19 cellular contexts compared by ENCODE assay signal in the genomic region with DNA sequence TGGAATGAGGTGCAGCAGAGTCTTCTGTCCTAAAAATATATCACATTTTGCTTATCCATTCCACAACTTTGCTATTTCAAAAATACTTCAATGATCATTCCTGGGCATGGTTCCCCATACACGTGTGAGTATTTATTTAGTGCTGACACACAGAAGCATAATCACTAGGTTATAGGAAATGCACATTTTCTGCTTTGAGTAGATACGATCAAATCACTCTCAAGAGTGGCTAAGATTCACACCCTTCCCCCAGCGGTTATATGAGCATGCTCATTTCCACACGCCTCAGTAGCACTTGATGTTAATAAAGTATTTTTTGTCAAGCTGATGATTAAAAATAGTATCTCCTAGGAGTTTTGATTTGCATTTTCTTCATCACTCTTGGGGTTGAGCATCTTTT.
A peak's percentile ranks its signal among the peaks of the same experiment; 100 is the strongest.
DNase-seq lines count a peak whose midpoint lies in the region; ATAC-seq and TF ChIP-seq lines count a peak whose summit lies in the region.
"Had no signal": no experiment of that assay in that cellular context is flagged by ENCODE, and none has a peak within 500 bp of the region (broad histone marks: within the 10 kb centered on the region; RNA-seq: fewer than 3 reads in every experiment).

No MANE protein-coding gene starts in this region.

- H3K27me3 Mint-ChIP-seq in CD4-positive, alpha-beta T cell, result no peaks in the 10 kb centered on the region
- H3K27me3 Mint-ChIP-seq: B cell had no signal

- no peak overlapping the region for H2BK120ac ChIP-seq in mesendoderm (ENCODE audit: low read depth, low read length)

- CTCF ChIA-PET in CD4-positive, alpha-beta T cell (lab: Charles Lee), result no interaction called here

- no peak for DNase-seq in CD4-positive, alpha-beta T cell
- DNase-seq in NAMALWA (ENCODE audit: low spot score) (peak; percentile 46), SK-N-MC (ENCODE audit: low read depth, low spot score) (peak; percentile 56), esophagus muscularis mucosa (ENCODE audit: extremely low spot score) (peak; percentile 17), mesendoderm (no peak), NCI-H226 (no peak), left colon (no peak)
- DNase-seq: COR-L47, DMS79, MG63, NCI-H1092, NCI-H1436 treated with DMSO at 0.1 percent for 48 hours, NCI-H1930, NCI-H2227 treated with DMSO at 0.1 percent for 48 hours, NCI-H524, T-helper 1 cell had no signal

- no peaks in the 10 kb centered on the region for H3K4me1 ChIP-seq in esophagus muscularis mucosa
- no peaks in the 10 kb centered on the region for H3K4me1 ChIP-seq in mesendoderm (ENCODE audit: control insufficient read depth, low read depth, low read length)

- no peak for TF ChIP-seq EP300 in esophagus muscularis mucosa (IDR thresholded peaks at IDR 0.05)

- no peak overlapping the region for H3K4ac ChIP-seq in mesendoderm (ENCODE audit: low read depth, low read length)

- H3K9ac ChIP-seq in SK-N-MC (ENCODE audit: insufficient read length), result no peak overlapping the region
- H3K9ac ChIP-seq in mesendoderm (ENCODE audit: low read length), result no peak overlapping the region

- no peak overlapping the region for H3K4me3 Mint-ChIP-seq in CD4-positive, alpha-beta T cell
- H3K4me3 Mint-ChIP-seq: B cell, CD14-positive monocyte had no signal

- H2AK5ac ChIP-seq in mesendoderm (ENCODE audit: low read length), result no peak overlapping the region

- no peak overlapping the region for H2BK5ac ChIP-seq in mesendoderm (ENCODE audit: low read length)

- no peak overlapping the region for H3K27ac Mint-ChIP-seq in CD4-positive, alpha-beta T cell
- H3K27ac Mint-ChIP-seq: B cell, CD14-positive monocyte had no signal

- H3K27me3 ChIP-seq in CD4-positive, alpha-beta T cell (ENCODE audit: control insufficient read depth, insufficient read depth, low read length), result no peaks in the 10 kb centered on the region
- peaks cover 0 to 33% (median 0%) of the 10 kb centered on the region in 4 donors for H3K27me3 ChIP-seq in esophagus muscularis mucosa
- H3K27me3 ChIP-seq in mesendoderm (ENCODE audit: insufficient read depth, low read length, poor library complexity), result no peaks in the 10 kb centered on the region

- H3K18ac ChIP-seq in mesendoderm (ENCODE audit: low read length), result no peak overlapping the region

- H2BK15ac ChIP-seq in mesendoderm (replicated peaks; ENCODE audit: low read depth), result no peak overlapping the region

- H3K9me3 ChIP-seq in CD4-positive, alpha-beta T cell (ENCODE audit: control insufficient read depth, low read length), result no peaks in the 10 kb centered on the region
- H3K9me3 ChIP-seq in SK-N-MC (ENCODE audit: low read depth, low read length), result no peaks in the 10 kb centered on the region
- no peaks in the 10 kb centered on the region for H3K9me3 ChIP-seq in esophagus muscularis mucosa
- H3K9me3 ChIP-seq: MG63 had no signal

- H3K4me3 ChIP-seq in SK-N-MC, result peak overlapping the region; percentile 37
- no peak overlapping the region for H3K4me3 ChIP-seq in esophagus muscularis mucosa
- no peak overlapping the region for H3K4me3 ChIP-seq in mesendoderm (ENCODE audit: low read length)
- H3K4me3 ChIP-seq: MG63 had no signal

- H3K23ac ChIP-seq in mesendoderm (ENCODE audit: low read length), result no peak overlapping the region

- H3K4me1 Mint-ChIP-seq in CD4-positive, alpha-beta T cell (ENCODE audit: low read depth), result peaks cover 12% of the 10 kb centered on the region

- no peak overlapping the region for H3K56ac ChIP-seq in mesendoderm (ENCODE audit: low read length)

- no peak overlapping the region for H4K8ac ChIP-seq in mesendoderm (ENCODE audit: low read depth, low read length)

- no peaks in the 10 kb centered on the region for H3K79me2 ChIP-seq in mesendoderm (ENCODE audit: control insufficient read depth, insufficient read depth, low read length)

- no peaks in the 10 kb centered on the region for H3K9me3 Mint-ChIP-seq in CD4-positive, alpha-beta T cell
- H3K9me3 Mint-ChIP-seq: CD14-positive monocyte had no signal

- H3K27ac ChIP-seq in CD4-positive, alpha-beta T cell (ENCODE audit: low read depth, low read length), result no peak overlapping the region
- H3K27ac ChIP-seq in SK-N-MC (peak overlapping the region; percentile 34; the same call in 1 of the 2 replicates), esophagus muscularis mucosa (replicated peaks in 1 of 4) (no peak overlapping the region), mesendoderm (ENCODE audit: low read depth, low read length) (no peak overlapping the region)

- TF ChIP-seq CTCF in CD4-positive, alpha-beta T cell (IDR thresholded peaks at IDR 0.05), result no peak
- TF ChIP-seq CTCF in esophagus muscularis mucosa (IDR thresholded peaks at IDR 0.05), result no peak

- WGBS in esophagus muscularis mucosa, result 49% methylated on average over 4 of the region's 4 CpGs
- no CpG with 5 or more reads among the region's 4 CpGs for WGBS in mesendoderm (ENCODE audit: extremely low coverage, insufficient coverage, low lambda C conversion rate)

- intact Hi-C loops in CD4-positive, alpha-beta T cell (cut with DNase I, micrococcal nuclease), result loop anchor here in 1 of 2 experiments (2.0 kb wide), 1 partner anchor 16 kb away; no protein-coding TSS in a partner anchor
- intact Hi-C loops in esophagus muscularis mucosa (cut with DNase I), result no loop called here
- intact Hi-C loops in left colon (cut with DNase I, micrococcal nuclease), result no loop called here

- no peak overlapping the region for H3K4me2 ChIP-seq in mesendoderm (ENCODE audit: low read length)

- ATAC-seq in CD4-positive, alpha-beta T cell (ENCODE audit: poor library complexity), result peak; percentile 51
- ATAC-seq in left colon, result no peak
- ATAC-seq: Panc1 had no signal

- H3K36me3 ChIP-seq in SK-N-MC (ENCODE audit: insufficient read depth, low read length) (no peaks in the 10 kb centered on the region), esophagus muscularis mucosa (no peaks in the 10 kb centered on the region), mesendoderm (ENCODE audit: control insufficient read depth, insufficient read depth, low read length) (no peaks in the 10 kb centered on the region)
- H3K36me3 ChIP-seq: MG63 had no signal

- no peaks in the 10 kb centered on the region for H3K36me3 Mint-ChIP-seq in CD4-positive, alpha-beta T cell (ENCODE audit: low read depth)
- H3K36me3 Mint-ChIP-seq: CD14-positive monocyte had no signal

- POLR2A ChIA-PET in CD4-positive, alpha-beta T cell (lab: Charles Lee), result no interaction called here

- H3K79me1 ChIP-seq in mesendoderm (ENCODE audit: low read length), result no peaks in the 10 kb centered on the region

- H4K5ac ChIP-seq in mesendoderm (ENCODE audit: low read length), result no peak overlapping the region

- TF ChIP-seq POLR2A in esophagus muscularis mucosa (IDR thresholded peaks at IDR 0.05; ENCODE audit: low read depth), result no peak

Comparison
In these comparisons a context has a peak if more than half of its experiments do, and no peak if none do; other contexts are left out.
1. DNase-seq: peak in NAMALWA (single experiment), SK-N-MC (single experiment) and esophagus muscularis mucosa (single experiment); none in CD4-positive, alpha-beta T cell (0 of 10), mesendoderm (single experiment), NCI-H226 (single experiment) and left colon (0 of 2).